ENCODE assay signal across 18 cellular contexts in genomic region chr2:32572737-32573136, GRCh38. TPM values are rescaled to one million over a fixed set of nuclear protein-coding genes. Genes with fewer than 3 reads are reported as not detected.
DNase-seq lines count a peak whose midpoint lies in the region; ATAC-seq, FAIRE-seq and TF ChIP-seq lines count a peak whose summit lies in the region.
"Had no signal": no experiment of that assay in that cellular context is flagged by ENCODE, and none has a peak within 500 bp of the region (broad histone marks: within the 10 kb centered on the region; RNA-seq: fewer than 3 reads in every experiment).

No MANE protein-coding gene starts in this region.

- H3K9ac ChIP-seq in Loucy (ENCODE audit: low read depth, low read length, poor library complexity, severe bottlenecking) (peak overlapping the region; percentile 67), mammary epithelial cell (ENCODE audit: insufficient read depth, low read length) (no peak overlapping the region)

- peaks cover 26% of the 10 kb centered on the region for H3K4me1 Mint-ChIP-seq in activated naive CD4-positive, alpha-beta T cell treated with anti-CD3 and anti-CD28 coated beads, Interleukin-2, amount 10 ng/mL, durations not matched to agents 7 days and 5 days
- peaks cover 25% of the 10 kb centered on the region for H3K4me1 Mint-ChIP-seq in activated naive CD8-positive, alpha-beta T cell treated with anti-CD3 and anti-CD28 coated beads, Interleukin-2, amount 50 U/mL, for 24 hours

- no peaks in the 10 kb centered on the region for H4K20me1 ChIP-seq in Loucy (ENCODE audit: insufficient read depth, low read length, poor library complexity, severe bottlenecking)
- peaks cover 1% of the 10 kb centered on the region for H4K20me1 ChIP-seq in mammary epithelial cell (ENCODE audit: insufficient read depth, low read length)

- H3K27ac Mint-ChIP-seq in activated naive CD4-positive, alpha-beta T cell treated with anti-CD3 and anti-CD28 coated beads, Interleukin-2, amount 10 ng/mL, durations not matched to agents 7 days and 5 days: peak overlapping the region; percentile 68
- peak overlapping the region; percentile 20 for H3K27ac Mint-ChIP-seq in activated naive CD8-positive, alpha-beta T cell treated with anti-CD3 and anti-CD28 coated beads, Interleukin-2, amount 50 U/mL, for 24 hours

- H3K9me2 ChIP-seq in Loucy (replicated peaks; ENCODE audit: low read depth, low read length): no peaks in the 10 kb centered on the region

- peak; percentile 32 for FAIRE-seq in urothelium cell line (lab: Jason Lieb, UNC)
- FAIRE-seq: endometrium had no signal

- peaks cover 43% of the 10 kb centered on the region for H3K4me1 ChIP-seq in Loucy (ENCODE audit: insufficient read depth, low read length, poor library complexity, severe bottlenecking)
- H3K4me1 ChIP-seq in mammary epithelial cell (ENCODE audit: insufficient read depth, low read length): no peaks in the 10 kb centered on the region

- H3K4me3 Mint-ChIP-seq in activated naive CD4-positive, alpha-beta T cell treated with anti-CD3 and anti-CD28 coated beads, Interleukin-2, amount 10 ng/mL, durations not matched to agents 7 days and 5 days: no peak overlapping the region
- no peak overlapping the region for H3K4me3 Mint-ChIP-seq in activated naive CD8-positive, alpha-beta T cell treated with anti-CD3 and anti-CD28 coated beads, Interleukin-2, amount 50 U/mL, for 24 hours

- H3K4me3 ChIP-seq in Loucy (ENCODE audit: low read length, poor library complexity, severe bottlenecking) (peak overlapping the region; percentile 22), mammary epithelial cell (replicated peaks in 1 of 3; ENCODE audit: insufficient read depth in 1 of 3, low read depth in 2 of 3, low read length in 3 of 3) (no peak overlapping the region)
- H3K4me3 ChIP-seq: hepatocyte, stomach had no signal

- dilution Hi-C loops in mammary epithelial cell (cut with HindIII; ENCODE audit: low sequenced_read_pairs): no loop called here

- no TSS peak for BruUV-seq in mammary epithelial cell (replicated peaks; lab: Mats Ljungman, UMichigan)

- H2AFZ ChIP-seq in Loucy (ENCODE audit: low read length): no peak overlapping the region
- no peak overlapping the region for H2AFZ ChIP-seq in mammary epithelial cell (ENCODE audit: low read depth, low read length)
- H2AFZ ChIP-seq: hepatocyte had no signal

- no peak for DNase-seq in activated naive CD4-positive, alpha-beta T cell treated with anti-CD3 and anti-CD28 coated beads, Interleukin-2, amount 10 ng/mL, durations not matched to agents 7 days and 5 days
- DNase-seq in activated naive CD4-positive, alpha-beta T cell treated with Interleukin-2 at 50 U/mL for 16 hours: no peak
- DNase-seq in activated naive CD8-positive, alpha-beta T cell treated with anti-CD3 and anti-CD28 coated beads, Interleukin-2, amount 50 U/mL, for 24 hours: no peak
- DNase-seq in urothelium cell line (ENCODE audit: low spot score) (no peak), mammary epithelial cell (no peak), NCI-H345 (lab: John Stamatoyannopoulos, UW) (no peak)
- DNase-seq: activated CD4-positive, CD25-positive, alpha-beta regulatory T cell; anterior cingulate cortex; COR-L47; MV-4-11; NCI-H2081; NCI-H524; Right ventricle myocardium superior; stomach had no signal

- H3K4me2 ChIP-seq in Loucy (ENCODE audit: low read depth, low read length, poor library complexity, severe bottlenecking) (peak overlapping the region; percentile 61), mammary epithelial cell (ENCODE audit: insufficient read depth, low read depth, low read length) (no peak overlapping the region)
- H3K4me2 ChIP-seq: hepatocyte had no signal

- peaks cover 45% of the 10 kb centered on the region for H3K36me3 Mint-ChIP-seq in activated naive CD4-positive, alpha-beta T cell treated with anti-CD3 and anti-CD28 coated beads, Interleukin-2, amount 10 ng/mL, durations not matched to agents 7 days and 5 days
- H3K36me3 Mint-ChIP-seq in activated naive CD8-positive, alpha-beta T cell treated with anti-CD3 and anti-CD28 coated beads, Interleukin-2, amount 50 U/mL, for 24 hours (ENCODE audit: low read depth): peaks cover 27% of the 10 kb centered on the region

- 94% methylated on average over 2 of the region's 2 CpGs for WGBS in mammary epithelial cell (ENCODE audit: low coverage, missing lambda C conversion rate)

- no peak overlapping the region for H3K27ac ChIP-seq in mammary epithelial cell (ENCODE audit: insufficient read depth, low read depth, low read length)
- H3K27ac ChIP-seq: hepatocyte, stomach had no signal

- no peaks in the 10 kb centered on the region for H3K9me3 Mint-ChIP-seq in activated naive CD4-positive, alpha-beta T cell treated with anti-CD3 and anti-CD28 coated beads, Interleukin-2, amount 10 ng/mL, durations not matched to agents 7 days and 5 days
- no peaks in the 10 kb centered on the region for H3K9me3 Mint-ChIP-seq in activated naive CD8-positive, alpha-beta T cell treated with anti-CD3 and anti-CD28 coated beads, Interleukin-2, amount 50 U/mL, for 24 hours

- H3K27me3 ChIP-seq in Loucy (ENCODE audit: insufficient read depth, low read length, poor library complexity, severe bottlenecking) (no peaks in the 10 kb centered on the region), mammary epithelial cell (ENCODE audit: insufficient read depth, low read length) (no peaks in the 10 kb centered on the region)
- H3K27me3 ChIP-seq: hepatocyte, stomach had no signal

- H3K9me3 ChIP-seq in Loucy (ENCODE audit: insufficient read depth, low read depth, low read length): no peaks in the 10 kb centered on the region
- H3K9me3 ChIP-seq in mammary epithelial cell (replicated peaks; ENCODE audit: insufficient read depth, low read length): no peaks in the 10 kb centered on the region
- H3K9me3 ChIP-seq: stomach had no signal

- intact Hi-C loops in mammary epithelial cell (cut with micrococcal nuclease): no loop called here

- CTCF ChIA-PET in activated naive CD4-positive, alpha-beta T cell treated with anti-CD3 and anti-CD28 coated beads, Interleukin-2, amount 10 ng/mL, durations not matched to agents 7 days and 5 days (lab: Charles Lee): interaction anchor here (0.7 kb wide), 1 partner anchor 62 kb away, joined by 3 read pairs; no protein-coding TSS in a partner anchor
- CTCF ChIA-PET in mammary epithelial cell (lab: Charles Lee; ENCODE audit: low non-redundant PET): no interaction called here

- TF ChIP-seq CTCF in Loucy (conservative IDR thresholded peaks at IDR 0.05; ENCODE audit: low read length): no peak
- TF ChIP-seq CTCF in mammary epithelial cell (conservative IDR thresholded peaks at IDR 0.05 in 1 of 2, IDR thresholded peaks at IDR 0.05 in 1 of 2; ENCODE audit: extremely low read depth in 1 of 2, insufficient read depth in 1 of 2, low read depth in 1 of 2, low read length in 2 of 2): no peak

- H3K36me3 ChIP-seq in Loucy (ENCODE audit: insufficient read depth, low read length) (peaks cover 26% of the 10 kb centered on the region; the same call in 1 of the 2 replicates), mammary epithelial cell (ENCODE audit: insufficient read depth, low read length) (peaks cover 12% of the 10 kb centered on the region)

- peaks cover 21% of the 10 kb centered on the region for H3K79me2 ChIP-seq in Loucy (ENCODE audit: insufficient read depth, low read length)
- peaks cover 26% of the 10 kb centered on the region for H3K79me2 ChIP-seq in mammary epithelial cell (ENCODE audit: insufficient read depth, low read length)

- H3K27me3 Mint-ChIP-seq in activated naive CD4-positive, alpha-beta T cell treated with anti-CD3 and anti-CD28 coated beads, Interleukin-2, amount 10 ng/mL, durations not matched to agents 7 days and 5 days: no peaks in the 10 kb centered on the region
- H3K27me3 Mint-ChIP-seq in activated naive CD8-positive, alpha-beta T cell treated with anti-CD3 and anti-CD28 coated beads, Interleukin-2, amount 50 U/mL, for 24 hours: no peaks in the 10 kb centered on the region

- H3F3A ChIP-seq in Loucy (ENCODE audit: low read depth): no peaks in the 10 kb centered on the region

- ATAC-seq in activated naive CD8-positive, alpha-beta T cell treated with anti-CD3 and anti-CD28 coated beads, Interleukin-2, amount 50 U/mL, for 24 hours: peak; percentile 52
- no peak for ATAC-seq in esophagus mucosa

- in situ Hi-C loops in mammary epithelial cell (cut with MboI; ENCODE audit: low sequenced_read_pairs in 2 of 2): no loop called here

RNA-seq across cellular contexts. Expression of gene TTC27, which starts 55.1 kb away (rescaled TPM):
- total RNA-seq in mammary epithelial cell: 10 to 100 TPM; 18.5 to 26.5 TPM
- 14.4 TPM for polyA plus RNA-seq in mammary epithelial cell
- 35.1 TPM for polyA minus RNA-seq in mammary epithelial cell
- total RNA-seq in esophagus mucosa: 16.5 TPM
